16 cellular contexts compared by ENCODE assay signal in genomic region chr10:128811943-128812342, GRCh38.
DNase-seq lines count a peak whose midpoint lies in the region; ATAC-seq and TF ChIP-seq lines count a peak whose summit lies in the region.
"Had no signal": no experiment of that assay in that cellular context is flagged by ENCODE, and none has a peak within 500 bp of the region (broad histone marks: within the 10 kb centered on the region; RNA-seq: fewer than 3 reads in every experiment).

No MANE protein-coding gene starts in this region.

- H3K36me3 ChIP-seq in left ventricle myocardium inferior = no peaks in the 10 kb centered on the region
- no peaks in the 10 kb centered on the region for H3K36me3 ChIP-seq in psoas muscle (ENCODE audit: insufficient read depth in 1 of 2, low read depth in 1 of 2)
- H3K36me3 ChIP-seq: BE2C had no signal

- 46 to 60% (median 49%) methylated on average over 15 of the region's 15 CpGs for WGBS in psoas muscle, 3 donors

- H3K4me3 ChIP-seq in left ventricle myocardium inferior = no peak overlapping the region
- peak overlapping the region; percentile 15 for H3K4me3 ChIP-seq in psoas muscle

- peaks cover 25% of the 10 kb centered on the region for H3K27me3 ChIP-seq in left ventricle myocardium inferior (ENCODE audit: low read depth)
- H3K27me3 ChIP-seq in psoas muscle (ENCODE audit: insufficient read depth in 3 of 3, low read length in 2 of 3) = peaks cover 0 to 2% (median 0%) of the 10 kb centered on the region in 3 donors
- H3K27me3 ChIP-seq: BE2C had no signal

- intact Hi-C loops in left ventricle myocardium inferior (cut with micrococcal nuclease) = no loop called here
- intact Hi-C loops in cardiac septum (cut with DNase I) = no loop called here
- intact Hi-C loops in left ventricle myocardium superior (cut with micrococcal nuclease) = no loop called here
- intact Hi-C loops in psoas muscle (cut with DNase I) = no loop called here

- peak; percentile 22 for DNase-seq in left ventricle myocardium inferior
- DNase-seq in cardiac septum (ENCODE audit: low spot score) = no peak
- DNase-seq in left ventricle myocardium superior = peak; percentile 41
- DNase-seq in psoas muscle = peak; percentile 41 to 60
- no peak for DNase-seq in EL
- no peak for DNase-seq in activated T-cell treated with anti-CD3 and anti-CD28 coated beads for 4 hours
- DNase-seq: BE2C; CD4-positive, CD25-positive, alpha-beta regulatory T cell; CD8-positive, alpha-beta memory T cell; COR-L47; DMS 273 treated with DMSO at 0.1 percent for 48 hours; DMS53; DND-41; H9; IMR-90 had no signal

- H3K27ac ChIP-seq in left ventricle myocardium inferior (replicated peaks) (no peak overlapping the region), psoas muscle (no peak overlapping the region)

- ATAC-seq in left ventricle myocardium superior = peak; percentile 34
- ATAC-seq in psoas muscle = no peak
- no peak for ATAC-seq in GM18517 (IDR thresholded peaks at IDR 0.05; ENCODE audit: unreplicated experiment)

- TF ChIP-seq CTCF in left ventricle myocardium inferior (IDR thresholded peaks at IDR 0.05; ENCODE audit: borderline replicate concordance) (no peak), psoas muscle (IDR thresholded peaks at IDR 0.05) (no peak)

- H3K9me3 ChIP-seq in left ventricle myocardium inferior (replicated peaks) (no peaks in the 10 kb centered on the region), psoas muscle (no peaks in the 10 kb centered on the region)
- H3K9me3 ChIP-seq: BE2C had no signal

- no peaks in the 10 kb centered on the region for H3K4me1 ChIP-seq in left ventricle myocardium inferior
- H3K4me1 ChIP-seq in psoas muscle = no peaks in the 10 kb centered on the region
- H3K4me1 ChIP-seq: BE2C had no signal

Comparison
In these comparisons a context has a peak if more than half of its experiments do, and no peak if none do; other contexts are left out.
1. DNase-seq: peak in left ventricle myocardium inferior (single experiment), left ventricle myocardium superior (single experiment) and psoas muscle (2 of 2); none in cardiac septum (single experiment), EL (single experiment) and activated T-cell treated with anti-CD3 and anti-CD28 coated beads for 4 hours (single experiment).